ENCODE assay signal across 1 cellular context in genomic region chr11:57502376-57502775, GRCh38.
TF ChIP-seq lines count a peak whose summit lies in the region.

No MANE protein-coding gene starts in this region.

TF ChIP-seq in H1, 55 proteins besides CTCF, POLR2A, EP300 and RAD21:
- TF ChIP-seq CREB1 (IDR thresholded peaks at IDR 0.05), result no peak
- TF ChIP-seq MAX (IDR thresholded peaks at IDR 0.05), result no peak
- TF ChIP-seq USF2 (IDR thresholded peaks at IDR 0.05; ENCODE audit: low read length), result no peak
- TF ChIP-seq KDM1A (IDR thresholded peaks at IDR 0.05; ENCODE audit: borderline replicate concordance, low read length), result no peak
- no peak for TF ChIP-seq TEAD4 (IDR thresholded peaks at IDR 0.05; ENCODE audit: low read depth, low read length)
- TF ChIP-seq TCF12 (IDR thresholded peaks at IDR 0.05; ENCODE audit: low read depth, low read length), result no peak
